In the genomic region with DNA sequence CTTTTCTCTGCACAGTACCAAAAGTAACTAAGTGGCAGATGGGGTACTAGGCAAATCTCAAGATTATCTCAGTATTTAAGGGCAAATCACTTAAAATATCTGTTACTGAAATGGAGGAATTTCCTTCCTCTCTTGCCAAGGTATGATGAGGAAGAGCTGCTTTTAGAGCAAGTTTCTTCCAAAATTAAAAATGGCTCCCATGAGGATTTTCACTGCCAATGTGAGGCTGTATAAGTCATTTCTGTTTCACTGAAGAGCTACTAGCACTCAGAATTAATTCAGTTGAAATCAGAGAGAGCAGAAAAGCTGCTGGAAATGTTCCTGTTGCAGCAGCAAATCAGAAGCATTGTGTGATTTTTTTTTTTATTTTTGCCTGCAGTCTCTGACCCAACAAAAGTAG, we compare ENCODE assay signal across 1 cellular context.
TF ChIP-seq lines count a peak whose summit lies in the region.

No MANE protein-coding gene starts in this region.

TF ChIP-seq in IMR-90, 13 proteins besides CTCF, POLR2A, EP300 and RAD21 (continued from another document):
- TF ChIP-seq, protein P1, sequence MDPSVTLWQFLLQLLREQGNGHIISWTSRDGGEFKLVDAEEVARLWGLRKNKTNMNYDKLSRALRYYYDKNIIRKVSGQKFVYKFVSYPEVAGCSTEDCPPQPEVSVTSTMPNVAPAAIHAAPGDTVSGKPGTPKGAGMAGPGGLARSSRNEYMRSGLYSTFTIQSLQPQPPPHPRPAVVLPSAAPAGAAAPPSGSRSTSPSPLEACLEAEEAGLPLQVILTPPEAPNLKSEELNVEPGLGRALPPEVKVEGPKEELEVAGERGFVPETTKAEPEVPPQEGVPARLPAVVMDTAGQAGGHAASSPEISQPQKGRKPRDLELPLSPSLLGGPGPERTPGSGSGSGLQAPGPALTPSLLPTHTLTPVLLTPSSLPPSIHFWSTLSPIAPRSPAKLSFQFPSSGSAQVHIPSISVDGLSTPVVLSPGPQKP (IDR thresholded peaks at IDR 0.05; ENCODE audit: borderline replicate concordance, low read depth, low read length) = no peak
- no peak for TF ChIP-seq MXI1 (IDR thresholded peaks at IDR 0.05; ENCODE audit: borderline replicate concordance, low read depth, low read length)
- no peak for TF ChIP-seq BHLHE40 (IDR thresholded peaks at IDR 0.05; ENCODE audit: low read depth, low read length)
